Comparison of ENCODE assay signal across 1 cellular context in genomic region chr1:11518016-11518670, GRCh38.
TF ChIP-seq lines count a peak whose summit lies in the region.

No MANE protein-coding gene starts in this region.

TF ChIP-seq in WTC11, 78 proteins besides CTCF, POLR2A, EP300 and RAD21 (continued from another document):
- TF ChIP-seq PRDM15 (CRISPR knock-in tag; IDR thresholded peaks at IDR 0.05), result no peak
- TF ChIP-seq, protein P1, sequence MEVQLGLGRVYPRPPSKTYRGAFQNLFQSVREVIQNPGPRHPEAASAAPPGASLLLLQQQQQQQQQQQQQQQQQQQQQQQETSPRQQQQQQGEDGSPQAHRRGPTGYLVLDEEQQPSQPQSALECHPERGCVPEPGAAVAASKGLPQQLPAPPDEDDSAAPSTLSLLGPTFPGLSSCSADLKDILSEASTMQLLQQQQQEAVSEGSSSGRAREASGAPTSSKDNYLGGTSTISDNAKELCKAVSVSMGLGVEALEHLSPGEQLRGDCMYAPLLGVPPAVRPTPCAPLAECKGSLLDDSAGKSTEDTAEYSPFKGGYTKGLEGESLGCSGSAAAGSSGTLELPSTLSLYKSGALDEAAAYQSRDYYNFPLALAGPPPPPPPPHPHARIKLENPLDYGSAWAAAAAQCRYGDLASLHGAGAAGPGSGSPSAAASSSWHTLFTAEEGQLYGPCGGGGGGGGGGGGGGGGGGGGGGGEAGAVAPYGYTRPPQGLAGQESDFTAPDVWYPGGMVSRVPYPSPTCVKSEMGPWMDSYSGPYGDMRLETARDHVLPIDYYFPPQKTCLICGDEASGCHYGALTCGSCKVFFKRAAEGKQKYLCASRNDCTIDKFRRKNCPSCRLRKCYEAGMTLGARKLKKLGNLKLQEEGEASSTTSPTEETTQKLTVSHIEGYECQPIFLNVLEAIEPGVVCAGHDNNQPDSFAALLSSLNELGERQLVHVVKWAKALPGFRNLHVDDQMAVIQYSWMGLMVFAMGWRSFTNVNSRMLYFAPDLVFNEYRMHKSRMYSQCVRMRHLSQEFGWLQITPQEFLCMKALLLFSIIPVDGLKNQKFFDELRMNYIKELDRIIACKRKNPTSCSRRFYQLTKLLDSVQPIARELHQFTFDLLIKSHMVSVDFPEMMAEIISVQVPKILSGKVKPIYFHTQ (CRISPR knock-in tag; IDR thresholded peaks at IDR 0.05), result no peak
- TF ChIP-seq CREB1 (CRISPR knock-in tag; IDR thresholded peaks at IDR 0.05), result no peak
- no peak for TF ChIP-seq ZNF512 (CRISPR knock-in tag; IDR thresholded peaks at IDR 0.05; ENCODE audit: borderline replicate concordance)
